Comparison of ENCODE assay signal across 13 cellular contexts in the genomic region with DNA sequence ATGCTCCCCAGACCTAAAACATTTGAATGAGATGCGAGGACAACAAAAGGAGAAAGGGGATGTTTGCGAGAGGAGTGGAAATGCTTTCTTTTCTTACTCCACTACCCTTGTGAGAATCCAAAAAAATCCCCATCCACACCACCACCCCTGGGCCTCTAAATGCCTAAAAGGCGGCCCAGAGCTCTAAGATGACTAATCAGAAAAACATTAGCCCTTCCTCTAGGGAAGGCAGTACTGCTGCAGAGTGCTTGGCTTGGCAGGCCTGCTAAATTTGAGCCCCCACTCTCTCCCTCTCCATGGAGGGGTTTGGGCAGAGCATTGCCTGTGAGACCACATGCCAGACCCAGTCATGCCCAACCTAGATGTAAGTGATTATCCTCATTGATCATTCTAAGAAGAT.
A peak's percentile ranks its signal among the peaks of the same experiment; 100 is the strongest.
DNase-seq lines count a peak whose midpoint lies in the region; ATAC-seq and TF ChIP-seq lines count a peak whose summit lies in the region.
"Had no signal": no experiment of that assay in that cellular context is flagged by ENCODE, and none has a peak within 500 bp of the region (broad histone marks: within the 10 kb centered on the region; RNA-seq: fewer than 3 reads in every experiment).

No MANE protein-coding gene starts in this region.

- intact Hi-C loops in sciatic nerve (cut with DNase I), result no loop called here

- no peak overlapping the region for H2AFZ ChIP-seq in fibroblast of lung (ENCODE audit: low read length)

- no peaks in the 10 kb centered on the region for H3K27me3 ChIP-seq in fibroblast of lung (ENCODE audit: control insufficient read depth, insufficient read depth, low read length)
- H3K27me3 ChIP-seq: stomach had no signal

- no peaks in the 10 kb centered on the region for H4K20me1 ChIP-seq in fibroblast of lung (ENCODE audit: control insufficient read depth, extremely low read depth, insufficient read depth, low read length)

- peak; percentile 46 for ATAC-seq in GM18870 (IDR thresholded peaks at IDR 0.05; ENCODE audit: unreplicated experiment)
- ATAC-seq in sciatic nerve, result peak; percentile 52
- ATAC-seq in GM21447 (IDR thresholded peaks at IDR 0.05; ENCODE audit: unreplicated experiment), result no peak
- ATAC-seq: activated naive CD8-positive, alpha-beta T cell treated with anti-CD3 and anti-CD28 coated beads, Interleukin-2, amount 50 U/mL, for 24 hours had no signal

- no peak overlapping the region for H3K4me3 ChIP-seq in fibroblast of lung (replicated peaks in 1 of 4; ENCODE audit: control extremely low read depth in 1 of 4, insufficient read depth in 1 of 4, low read depth in 3 of 4, low read length in 4 of 4)
- H3K4me3 ChIP-seq: stomach had no signal

- no peak for TF ChIP-seq CTCF in fibroblast of lung (conservative IDR thresholded peaks at IDR 0.05 in 1 of 2, IDR thresholded peaks at IDR 0.05 in 1 of 2; ENCODE audit: low read depth in 1 of 2, low read length in 2 of 2)

- no peaks in the 10 kb centered on the region for H3K9me3 ChIP-seq in fibroblast of lung (ENCODE audit: control insufficient read depth, insufficient read depth, low read depth, low read length)
- H3K9me3 ChIP-seq: stomach had no signal

- no peak overlapping the region for H3K9ac ChIP-seq in fibroblast of lung (ENCODE audit: insufficient read depth, low read length)

- DNase-seq in LHCN-M2 (ENCODE audit: low read depth) (peak; percentile 38), fibroblast of lung (ENCODE audit: low read depth in 2 of 2) (peak; percentile 23 to 39), sciatic nerve (ENCODE audit: low spot score) (no peak), putamen (ENCODE audit: low spot score) (no peak), NCI-H146 (lab: John Stamatoyannopoulos, UW) (no peak), CD1c-positive myeloid dendritic cell (ENCODE audit: extremely low spot score) (no peak)
- DNase-seq: activated naive CD8-positive, alpha-beta T cell treated with anti-CD3 and anti-CD28 coated beads, Interleukin-2, amount 50 U/mL, for 24 hours; foreskin fibroblast; Kasumi-1; NCI-H2081 treated with DMSO at 0.1 percent for 48 hours; stomach had no signal

- no peaks in the 10 kb centered on the region for H3K36me3 ChIP-seq in fibroblast of lung (ENCODE audit: control insufficient read depth, insufficient read depth, low read length)
- H3K36me3 ChIP-seq: stomach had no signal

- no peaks in the 10 kb centered on the region for H3K4me1 ChIP-seq in fibroblast of lung (ENCODE audit: control insufficient read depth, extremely low read depth, insufficient read depth, low read length)
- H3K4me1 ChIP-seq: stomach had no signal

- H3K4me2 ChIP-seq in fibroblast of lung (ENCODE audit: extremely low read depth, insufficient read depth, low read length), result no peak overlapping the region

- no peaks in the 10 kb centered on the region for H3K79me2 ChIP-seq in fibroblast of lung (ENCODE audit: control insufficient read depth, insufficient read depth, low read length)

- H3K27ac ChIP-seq in fibroblast of lung (ENCODE audit: insufficient read depth, low read length), result no peak overlapping the region
- H3K27ac ChIP-seq: stomach had no signal

Comparison
In these comparisons a context has a peak if more than half of its experiments do, and no peak if none do; other contexts are left out.
1. DNase-seq: peak in LHCN-M2 (single experiment) and fibroblast of lung (2 of 2); none in sciatic nerve (single experiment), putamen (single experiment), NCI-H146 (single experiment) and CD1c-positive myeloid dendritic cell (single experiment).